8 cellular contexts compared by ENCODE assay signal in the genomic region with DNA sequence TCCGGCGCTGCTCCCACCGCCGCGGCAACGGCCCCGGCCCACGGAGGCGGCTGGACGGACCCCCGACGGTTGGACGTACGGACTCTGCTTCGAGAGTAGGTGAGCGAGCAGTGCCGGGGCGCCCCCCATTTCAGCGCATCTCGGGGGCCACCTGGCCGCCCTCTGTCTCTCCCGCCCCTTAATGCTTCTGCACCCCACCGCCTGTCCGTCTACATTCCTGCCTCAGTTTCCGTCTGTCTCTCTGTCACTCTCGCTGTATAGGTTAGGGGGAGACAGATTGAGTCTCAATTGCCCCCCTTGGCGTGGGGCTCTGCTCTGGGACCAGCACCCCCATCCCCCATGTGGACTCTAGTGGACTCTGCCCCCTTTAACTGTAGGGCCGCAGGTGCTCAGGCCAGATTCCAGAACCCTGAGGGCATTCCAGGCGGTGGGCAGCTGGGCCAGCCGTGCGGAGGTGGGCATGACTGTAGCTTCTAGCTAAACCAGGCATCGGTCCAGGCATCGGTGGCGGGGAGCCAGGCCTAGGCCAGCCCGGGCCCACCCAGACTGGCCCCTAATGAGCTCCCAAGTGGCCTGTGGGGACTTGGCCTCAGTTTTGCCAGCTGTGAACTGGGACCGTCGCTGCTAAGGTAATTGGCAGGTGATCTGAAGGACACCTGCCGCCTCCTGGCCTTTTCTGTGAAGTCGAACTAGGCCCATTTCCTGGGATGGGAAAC. TPM values are rescaled to one million over a fixed set of nuclear protein-coding genes. Genes with fewer than 3 reads are reported as not detected.
DNase-seq lines count a peak whose midpoint lies in the region; ATAC-seq and TF ChIP-seq lines count a peak whose summit lies in the region.

No MANE protein-coding gene starts in this region.

- CTCF ChIA-PET in BJ (lab: Yijun Ruan, JAX) = interaction anchor here (1.7 kb wide), 1 partner anchor 63 kb away, joined by 5 read pairs; no protein-coding TSS in a partner anchor

- H3K36me3 ChIP-seq in BJ (ENCODE audit: control insufficient read depth, insufficient read depth, low read length) (no peaks in the 10 kb centered on the region), mucosa of rectum (ENCODE audit: control insufficient read depth in 2 of 2, insufficient read depth in 2 of 2, low read length in 2 of 2) (no peaks in the 10 kb centered on the region)

- ATAC-seq in GM21367 (IDR thresholded peaks at IDR 0.05; ENCODE audit: unreplicated experiment) = peak; percentile 7

- H3K9ac ChIP-seq in mucosa of rectum (ENCODE audit: low read depth in 1 of 2, low read length in 2 of 2) = peak overlapping the region; percentile 83 to 91

- H3K27ac ChIP-seq in cingulate gyrus (ENCODE audit: low read depth, low read length) (peak overlapping the region; percentile 29), mucosa of rectum (ENCODE audit: low read depth in 2 of 2, low read length in 2 of 2) (peak overlapping the region; percentile 57 to 76)

- H3K27me3 ChIP-seq in BJ (ENCODE audit: control insufficient read depth, insufficient read depth, low read length) (no peaks in the 10 kb centered on the region), mucosa of rectum (ENCODE audit: control insufficient read depth in 2 of 2, insufficient read depth in 2 of 2, low read length in 2 of 2) (no peaks in the 10 kb centered on the region)

- H3K4me1 ChIP-seq in mucosa of rectum (ENCODE audit: control insufficient read depth in 2 of 2, insufficient read depth in 2 of 2, low read length in 2 of 2) = peaks cover 20% of the 10 kb centered on the region in 2 donors

- POLR2A ChIA-PET in BJ (lab: Charles Lee) = no interaction called here

- DNase-seq in BJ (ENCODE audit: low read depth) (no peak), NB4 (ENCODE audit: low read depth) (no peak), GDM1 (lab: John Stamatoyannopoulos, UW) (no peak), GM03348 (ENCODE audit: low spot score) (no peak), AG20443 (ENCODE audit: low spot score) (no peak)

- TF ChIP-seq POLR2A in NB4 (IDR thresholded peaks at IDR 0.05; ENCODE audit: extremely low read depth, insufficient read length) = no peak

- H3K9me3 ChIP-seq in mucosa of rectum (ENCODE audit: control insufficient read depth in 2 of 2, low read length in 2 of 2) = no peaks in the 10 kb centered on the region

- no peak for TF ChIP-seq CTCF in BJ (IDR thresholded peaks at IDR 0.05; ENCODE audit: insufficient read depth, low read depth, low read length)
- TF ChIP-seq CTCF in NB4 (IDR thresholded peaks at IDR 0.05; ENCODE audit: low read depth, low read length) = no peak

- H3K4me3 ChIP-seq in BJ (ENCODE audit: low read depth, low read length) (peak overlapping the region; percentile 72), NB4 (ENCODE audit: low read depth, low read length) (peak overlapping the region; percentile 71), mucosa of rectum (ENCODE audit: low read length in 2 of 2) (peak overlapping the region; percentile 89 to 93)

RNA-seq across cellular contexts. Expression of a gene that starts 0.4 kb away (rescaled TPM):
- 3.7 and 4.8 TPM in 2 replicates for polyA plus RNA-seq in BJ (2011; rRNA removed)
- 2.8 and 3.4 TPM in 2 replicates for polyA minus RNA-seq in BJ (2011; rRNA and poly(A)+ RNA removed)

RNA-seq across cellular contexts. Expression of a gene that starts 30.5 kb away (rescaled TPM):
- 162 and 222 TPM in 2 replicates for polyA plus RNA-seq in BJ (2011; rRNA removed)
- 47.4 and 58.1 TPM in 2 replicates for polyA minus RNA-seq in BJ (2011; rRNA and poly(A)+ RNA removed)
